Comparison of ENCODE assay signal across 1 cellular context in the genomic region with DNA sequence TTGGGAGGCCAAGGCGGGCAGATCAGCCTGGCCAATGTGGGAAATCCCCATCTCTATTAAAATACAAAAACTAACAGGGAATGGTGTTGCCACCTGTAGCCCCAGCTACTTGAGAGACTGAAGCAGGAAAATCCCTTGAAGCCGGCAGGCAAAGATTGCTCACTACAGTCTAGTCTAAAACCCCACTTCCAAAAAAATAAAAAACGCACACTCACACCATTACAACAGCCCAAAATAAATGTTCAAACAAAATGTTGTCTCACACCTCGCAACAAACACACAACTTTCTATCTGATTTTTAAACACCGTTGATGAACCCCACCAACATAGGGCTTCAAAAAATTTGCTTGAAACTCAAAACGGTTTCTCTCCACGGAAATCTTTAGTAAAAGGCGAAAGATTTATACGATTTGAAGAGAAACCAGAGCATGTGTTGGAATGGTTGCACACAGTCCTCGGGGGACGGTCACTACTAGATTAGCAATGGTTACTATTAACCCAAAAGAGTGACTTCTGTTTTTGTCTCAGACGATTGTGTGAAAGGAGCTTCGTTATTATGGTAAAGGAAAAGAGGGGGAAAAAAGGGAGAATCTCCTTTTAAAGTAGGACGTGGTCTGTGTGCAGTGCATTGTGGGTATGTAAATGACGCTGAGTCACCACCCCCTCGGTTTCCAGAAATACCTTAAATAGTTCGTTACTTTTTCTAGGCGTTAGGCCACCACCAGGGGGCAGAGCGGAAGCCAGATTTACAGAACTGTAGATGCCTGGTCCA.
TF ChIP-seq lines count a peak whose summit lies in the region.

Gene RNU5D-1 (minus strand): TSS at position 430 of the 772 bp plus-strand sequence.

TF ChIP-seq in K562, 482 proteins besides CTCF, POLR2A, EP300 and RAD21 (continued from another document and continues in another):
- peak; percentile 78 for TF ChIP-seq BCL6 (CRISPR knock-in tag; IDR thresholded peaks at IDR 0.05)
- TF ChIP-seq MEF2D (tag; conservative IDR thresholded peaks at IDR 0.05; ENCODE audit: low read depth), result peak; percentile 92
- no peak for TF ChIP-seq KAT2B (IDR thresholded peaks at IDR 0.05; ENCODE audit: low read depth, low read length)
- TF ChIP-seq PTBP1 (IDR thresholded peaks at IDR 0.05; ENCODE audit: low read depth, low read length), result peak; percentile 95
- TF ChIP-seq MGA (IDR thresholded peaks at IDR 0.05), result peak; percentile 96
- TF ChIP-seq EP400 (IDR thresholded peaks at IDR 0.05), result peak; percentile 92
- TF ChIP-seq UBTF (IDR thresholded peaks at IDR 0.05; ENCODE audit: borderline replicate concordance in 1 of 2, low read depth in 2 of 2, low read length in 2 of 2), result no peak
- no peak for TF ChIP-seq HDAC2 (IDR thresholded peaks at IDR 0.05)
- peak; percentile 80; the same call in 1 of the 2 replicates for TF ChIP-seq CREB3L1 (IDR thresholded peaks at IDR 0.05; ENCODE audit: borderline replicate concordance, low read depth)
- TF ChIP-seq, protein P1, sequence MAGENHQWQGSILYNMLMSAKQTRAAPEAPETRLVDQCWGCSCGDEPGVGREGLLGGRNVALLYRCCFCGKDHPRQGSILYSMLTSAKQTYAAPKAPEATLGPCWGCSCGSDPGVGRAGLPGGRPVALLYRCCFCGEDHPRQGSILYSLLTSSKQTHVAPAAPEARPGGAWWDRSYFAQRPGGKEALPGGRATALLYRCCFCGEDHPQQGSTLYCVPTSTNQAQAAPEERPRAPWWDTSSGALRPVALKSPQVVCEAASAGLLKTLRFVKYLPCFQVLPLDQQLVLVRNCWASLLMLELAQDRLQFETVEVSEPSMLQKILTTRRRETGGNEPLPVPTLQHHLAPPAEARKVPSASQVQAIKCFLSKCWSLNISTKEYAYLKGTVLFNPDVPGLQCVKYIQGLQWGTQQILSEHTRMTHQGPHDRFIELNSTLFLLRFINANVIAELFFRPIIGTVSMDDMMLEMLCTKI (IDR thresholded peaks at IDR 0.05; ENCODE audit: partially characterized antibody), result no peak
- peak; percentile 28; the same call in 1 of the 2 replicates for TF ChIP-seq ZNF384 (IDR thresholded peaks at IDR 0.05; ENCODE audit: low read depth, low read length)
- no peak; the same call in 1 of the 2 replicates for TF ChIP-seq MTA1 (IDR thresholded peaks at IDR 0.05; ENCODE audit: borderline replicate concordance)
- peak; percentile 94 for TF ChIP-seq TEAD4 (IDR thresholded peaks at IDR 0.05; ENCODE audit: low read length)
- no peak for TF ChIP-seq TEAD4 (CRISPR knock-in tag; IDR thresholded peaks at IDR 0.05; ENCODE audit: borderline replicate concordance)
- TF ChIP-seq MAFF (IDR thresholded peaks at IDR 0.05; ENCODE audit: low read length), result peak; percentile 89
- no peak for TF ChIP-seq RBBP5 (IDR thresholded peaks at IDR 0.05; ENCODE audit: borderline replicate concordance, insufficient read depth, low read length, poor library complexity, severe bottlenecking)
- peak; percentile 92 for TF ChIP-seq FOXP1 (CRISPR knock-in tag; IDR thresholded peaks at IDR 0.05)
- TF ChIP-seq, protein P2, sequence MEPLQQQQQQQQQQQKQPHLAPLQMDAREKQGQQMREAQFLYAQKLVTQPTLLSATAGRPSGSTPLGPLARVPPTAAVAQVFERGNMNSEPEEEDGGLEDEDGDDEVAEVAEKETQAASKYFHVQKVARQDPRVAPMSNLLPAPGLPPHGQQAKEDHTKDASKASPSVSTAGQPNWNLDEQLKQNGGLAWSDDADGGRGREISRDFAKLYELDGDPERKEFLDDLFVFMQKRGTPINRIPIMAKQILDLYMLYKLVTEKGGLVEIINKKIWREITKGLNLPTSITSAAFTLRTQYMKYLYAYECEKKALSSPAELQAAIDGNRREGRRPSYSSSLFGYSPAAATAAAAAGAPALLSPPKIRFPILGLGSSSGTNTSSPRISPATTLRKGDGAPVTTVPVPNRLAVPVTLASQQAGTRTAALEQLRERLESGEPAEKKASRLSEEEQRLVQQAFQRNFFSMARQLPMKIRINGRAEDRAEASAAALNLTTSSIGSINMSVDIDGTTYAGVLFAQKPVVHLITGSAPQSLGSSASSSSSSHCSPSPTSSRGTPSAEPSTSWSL (CRISPR knock-in tag; IDR thresholded peaks at IDR 0.05; ENCODE audit: borderline replicate concordance), result no peak
- peak; percentile 66 for TF ChIP-seq ZFX (CRISPR knock-in tag; IDR thresholded peaks at IDR 0.05)
- peak; percentile 100 for TF ChIP-seq ILF3 (IDR thresholded peaks at IDR 0.05; ENCODE audit: borderline replicate concordance)
- TF ChIP-seq MCM5 (IDR thresholded peaks at IDR 0.05; ENCODE audit: low read depth), result no peak
- TF ChIP-seq PRMT5 (CRISPR knock-in tag; IDR thresholded peaks at IDR 0.05), result no peak
- no peak; the same call in none of the 2 replicates for TF ChIP-seq SPI1 (IDR thresholded peaks at IDR 0.05; ENCODE audit: borderline replicate concordance, low read depth, low read length)
- TF ChIP-seq ZKSCAN8 (CRISPR knock-in tag; IDR thresholded peaks at IDR 0.05), result peak; percentile 94
- TF ChIP-seq, protein P3, sequence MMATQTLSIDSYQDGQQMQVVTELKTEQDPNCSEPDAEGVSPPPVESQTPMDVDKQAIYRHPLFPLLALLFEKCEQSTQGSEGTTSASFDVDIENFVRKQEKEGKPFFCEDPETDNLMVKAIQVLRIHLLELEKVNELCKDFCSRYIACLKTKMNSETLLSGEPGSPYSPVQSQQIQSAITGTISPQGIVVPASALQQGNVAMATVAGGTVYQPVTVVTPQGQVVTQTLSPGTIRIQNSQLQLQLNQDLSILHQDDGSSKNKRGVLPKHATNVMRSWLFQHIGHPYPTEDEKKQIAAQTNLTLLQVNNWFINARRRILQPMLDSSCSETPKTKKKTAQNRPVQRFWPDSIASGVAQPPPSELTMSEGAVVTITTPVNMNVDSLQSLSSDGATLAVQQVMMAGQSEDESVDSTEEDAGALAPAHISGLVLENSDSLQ (IDR thresholded peaks at IDR 0.05), result peak; percentile 43; the same call in 1 of the 2 replicates
- peak; percentile 99 for TF ChIP-seq ZNF77 (CRISPR knock-in tag; IDR thresholded peaks at IDR 0.05)
- TF ChIP-seq ZNF23 (CRISPR knock-in tag; IDR thresholded peaks at IDR 0.05), result peak; percentile 87
- TF ChIP-seq HMG20B (CRISPR knock-in tag; IDR thresholded peaks at IDR 0.05), result peak; percentile 98
- TF ChIP-seq NKRF (IDR thresholded peaks at IDR 0.05; ENCODE audit: borderline replicate concordance), result peak; percentile 89
- peak; percentile 98 for TF ChIP-seq ZNF586 (CRISPR knock-in tag; conservative IDR thresholded peaks at IDR 0.05)
- TF ChIP-seq ETV6 (IDR thresholded peaks at IDR 0.05; ENCODE audit: borderline replicate concordance in 1 of 2, low read depth in 2 of 2, low read length in 1 of 2), result peak in 1 of 2 experiments; percentile 82; a peak in 2 of 4 replicates
- TF ChIP-seq ETV6 (CRISPR knock-in tag; IDR thresholded peaks at IDR 0.05; ENCODE audit: borderline replicate concordance), result peak; percentile 38; the same call in 1 of the 2 replicates
- TF ChIP-seq RBM39 (optimal IDR thresholded peaks at IDR 0.05; ENCODE audit: low read depth, low read length), result peak; percentile 99
